In the genomic region with DNA sequence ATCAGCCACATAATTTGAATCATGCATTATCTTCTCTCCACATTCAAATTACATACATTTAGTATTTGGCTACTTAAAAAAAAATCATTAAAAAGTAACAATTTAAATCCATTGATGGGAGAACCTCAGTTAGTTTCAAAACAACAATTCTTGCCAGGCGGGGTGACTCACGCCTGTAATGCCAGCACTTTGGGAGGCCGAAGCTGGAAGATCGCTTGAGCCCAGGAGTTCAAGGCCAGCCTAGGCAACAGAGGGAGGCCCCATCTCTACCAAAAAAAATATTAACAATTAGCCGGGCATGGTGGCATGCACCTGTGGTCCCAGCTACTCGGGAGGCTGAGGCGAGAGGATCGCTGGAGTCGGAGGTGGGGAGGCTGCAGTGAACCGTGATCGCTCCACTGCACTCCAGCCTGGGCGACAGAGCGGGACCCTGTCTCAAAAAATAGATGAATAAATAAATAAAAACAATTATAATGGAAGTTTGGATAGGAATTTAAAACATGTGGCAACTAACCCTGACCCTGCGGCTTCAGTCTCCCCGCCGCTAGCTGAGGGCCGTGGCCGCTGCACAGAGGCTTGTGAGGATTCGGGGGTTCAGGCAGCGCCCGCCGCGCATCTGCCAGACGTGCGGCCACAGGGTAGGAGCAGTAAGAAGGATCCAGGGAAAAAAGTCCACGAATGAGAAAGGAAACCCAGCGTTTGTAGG, we compare ENCODE assay signal across 7 cellular contexts. TPM values are rescaled to one million over a fixed set of nuclear protein-coding genes. Genes with fewer than 3 reads are reported as not detected.
DNase-seq lines count a peak whose midpoint lies in the region; ATAC-seq, FAIRE-seq and TF ChIP-seq lines count a peak whose summit lies in the region.

No MANE protein-coding gene starts in this region.

- peaks cover 14% of the 10 kb centered on the region for H3K27me3 Mint-ChIP-seq in HFFc6 (ENCODE audit: insufficient read depth)
- H3K27me3 Mint-ChIP-seq in activated T-helper 17 cell treated with anti-CD3 and anti-CD28 coated beads, Interleukin-2, amount 50 U/mL, for 72 hours, result no peaks in the 10 kb centered on the region

- peaks cover 12% of the 10 kb centered on the region for H3K36me3 Mint-ChIP-seq in HFFc6 (ENCODE audit: low read depth)
- H3K36me3 Mint-ChIP-seq in activated T-helper 17 cell treated with anti-CD3 and anti-CD28 coated beads, Interleukin-2, amount 50 U/mL, for 72 hours (ENCODE audit: low read depth), result peaks cover 20% of the 10 kb centered on the region

- H3K4me3 ChIP-seq in iPS-18c (ENCODE audit: insufficient read depth, low read depth, low read length), result peak overlapping the region; percentile 90

- FAIRE-seq in GM12891 (lab: Jason Lieb, UNC), result no peak

- peak overlapping the region; percentile 94 for H3K27ac ChIP-seq in substantia nigra (ENCODE audit: low read depth, low read length, poor library complexity, severe bottlenecking)

- H3K9me3 ChIP-seq in iPS-18c (ENCODE audit: control insufficient read depth, insufficient read depth, low read length), result peaks cover 2% of the 10 kb centered on the region

- ATAC-seq in activated T-helper 17 cell treated with anti-CD3 and anti-CD28 coated beads, Interleukin-2, amount 50 U/mL, for 72 hours (replicated peaks), result no peak
- no peak for ATAC-seq in GM19023 (IDR thresholded peaks at IDR 0.05; ENCODE audit: unreplicated experiment)

- peak overlapping the region; percentile 99 for H3K27ac Mint-ChIP-seq in HFFc6
- H3K27ac Mint-ChIP-seq in activated T-helper 17 cell treated with anti-CD3 and anti-CD28 coated beads, Interleukin-2, amount 50 U/mL, for 72 hours, result peak overlapping the region; percentile 92

- no peak for TF ChIP-seq POLR2A in GM12891 (IDR thresholded peaks at IDR 0.05; ENCODE audit: low read depth, low read length)

- no peak for TF ChIP-seq CTCF in HFFc6 (IDR thresholded peaks at IDR 0.05)

- peak overlapping the region; percentile 96 for H3K4me3 Mint-ChIP-seq in HFFc6
- H3K4me3 Mint-ChIP-seq in activated T-helper 17 cell treated with anti-CD3 and anti-CD28 coated beads, Interleukin-2, amount 50 U/mL, for 72 hours, result peak overlapping the region; percentile 85

- H3K4me1 Mint-ChIP-seq in HFFc6 (ENCODE audit: low read depth), result peaks cover 45% of the 10 kb centered on the region
- peaks cover 16% of the 10 kb centered on the region for H3K4me1 Mint-ChIP-seq in activated T-helper 17 cell treated with anti-CD3 and anti-CD28 coated beads, Interleukin-2, amount 50 U/mL, for 72 hours

- no peaks in the 10 kb centered on the region for H3K9me3 Mint-ChIP-seq in HFFc6
- H3K9me3 Mint-ChIP-seq in activated T-helper 17 cell treated with anti-CD3 and anti-CD28 coated beads, Interleukin-2, amount 50 U/mL, for 72 hours, result no peaks in the 10 kb centered on the region

- no peak for DNase-seq in HFFc6
- DNase-seq in substantia nigra (lab: John Stamatoyannopoulos, UW), result peak in 1 of 49 donors; percentile 52
- no peak for DNase-seq in AG20443 (ENCODE audit: low spot score)
- no peak for DNase-seq in GM12891 (ENCODE audit: insufficient read length, low spot score)

TF ChIP-seq in GM12891, 5 proteins besides CTCF, POLR2A, EP300 and RAD21:
- TF ChIP-seq POLR2AphosphoS5 (IDR thresholded peaks at IDR 0.05; ENCODE audit: low read depth, low read length), result no peak
- TF ChIP-seq POU2F2 (IDR thresholded peaks at IDR 0.05; ENCODE audit: low read depth, low read length), result no peak
- no peak for TF ChIP-seq TAF1 (IDR thresholded peaks at IDR 0.05; ENCODE audit: low read depth, low read length)
- TF ChIP-seq PAX5 (IDR thresholded peaks at IDR 0.05; ENCODE audit: insufficient read depth, low read length, severe bottlenecking), result no peak
- TF ChIP-seq SPI1 (IDR thresholded peaks at IDR 0.05; ENCODE audit: low read depth, low read length), result no peak

RNA-seq across cellular contexts. Expression of a gene that starts 1.1 kb away (rescaled TPM):
- total RNA-seq in HFFc6 (2021; fragmentation: NEBNext Ultra II Directional; extraction: Animal tissue kit (Norgen Biotek cat#: 25700)), result 10 to 100 TPM; 18.0 to 20.8 (median 18.6) TPM
- total RNA-seq in activated T-helper 17 cell treated with anti-CD3 and anti-CD28 coated beads, Interleukin-2, amount 50 U/mL, for 72 hours, result 10 to 100 TPM; 31.6 to 36.3 TPM
- polyA plus RNA-seq in GM12891 (2012; ENCODE audit: low read depth, missing spikeins), result 4.2 TPM
